In the genomic region with DNA sequence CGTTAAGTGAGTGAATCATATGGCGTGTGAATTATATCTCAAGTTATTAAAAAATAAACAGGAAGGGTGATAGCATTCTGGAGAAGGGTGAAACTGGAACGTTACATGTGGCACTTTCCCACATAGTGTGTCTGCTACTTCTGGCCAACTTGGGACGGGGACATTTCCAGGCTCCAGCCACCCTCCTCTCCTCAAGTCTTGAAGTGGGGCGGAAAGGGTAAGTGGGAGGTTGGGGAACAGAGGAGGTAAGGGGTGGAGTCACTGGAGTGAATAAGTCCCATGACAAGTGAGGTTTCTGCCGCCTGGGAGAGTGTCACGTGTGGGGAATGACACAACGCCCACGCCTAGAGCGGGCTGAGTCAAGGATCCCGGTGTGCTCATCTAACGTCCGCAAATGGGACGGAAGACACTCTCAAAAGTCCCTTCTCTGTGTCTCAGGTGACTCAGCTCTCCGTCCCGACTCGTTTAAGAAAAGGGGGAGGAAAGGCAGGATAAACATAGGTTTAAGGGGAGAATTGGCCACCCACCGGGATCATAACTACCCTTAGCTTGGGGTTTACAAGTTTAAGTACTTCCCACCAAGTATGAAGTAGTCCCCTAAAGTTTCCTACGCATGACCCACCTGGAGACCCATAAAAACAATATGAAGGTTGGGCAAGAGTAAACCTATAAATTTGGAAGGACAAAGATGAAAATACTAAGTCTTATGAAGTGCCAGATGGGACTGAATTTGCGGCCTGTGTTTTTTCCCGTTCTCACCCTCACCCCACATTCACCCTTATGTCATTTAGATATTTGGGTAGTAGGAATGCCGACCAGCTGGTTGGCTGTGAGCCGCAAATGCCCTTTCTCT, we compare ENCODE assay signal across 1 cellular context.
TF ChIP-seq lines count a peak whose summit lies in the region.

No MANE protein-coding gene starts in this region.

TF ChIP-seq in HEK293, 187 proteins besides CTCF, POLR2A, EP300 and RAD21 (continued from another document and continues in another):
- TF ChIP-seq ZNF266 (tag by site-specific recombination; IDR thresholded peaks at IDR 0.05; ENCODE audit: low read depth) (no peak), ZNF701 (tag by site-specific recombination; IDR thresholded peaks at IDR 0.05) (no peak), BCL11B (tag by site-specific recombination; IDR thresholded peaks at IDR 0.05; ENCODE audit: low read depth) (no peak), ZNF157 (tag by site-specific recombination; IDR thresholded peaks at IDR 0.05) (no peak), TSHZ1 (tag by site-specific recombination; IDR thresholded peaks at IDR 0.05; ENCODE audit: borderline replicate concordance) (peak; percentile 58; the same call in 1 of the 2 replicates), KLF9 (tag by site-specific recombination; IDR thresholded peaks at IDR 0.05; ENCODE audit: low read depth) (peak; percentile 93), ZNF664 (tag by site-specific recombination; IDR thresholded peaks at IDR 0.05) (peak; percentile 90), ZNF394 (tag by site-specific recombination; IDR thresholded peaks at IDR 0.05; ENCODE audit: borderline replicate concordance) (no peak; the same call in 1 of the 2 replicates), HOXA7 (CRISPR knock-in tag; IDR thresholded peaks at IDR 0.05; ENCODE audit: borderline replicate concordance) (no peak), ZNF555 (tag by site-specific recombination; conservative IDR thresholded peaks at IDR 0.05) (no peak), INSM2 (tag by site-specific recombination; IDR thresholded peaks at IDR 0.05) (peak; percentile 71), ZNF2 (tag by site-specific recombination; IDR thresholded peaks at IDR 0.05) (0 out of 2 replicates have a peak, but pooled peaks have one; percentile 65), ZNF521 (tag by site-specific recombination; IDR thresholded peaks at IDR 0.05) (no peak), ZNF16 (tag by site-specific recombination; IDR thresholded peaks at IDR 0.05; ENCODE audit: low read depth) (no peak; the same call in 1 of the 2 replicates), ZNF629 (tag by site-specific recombination; IDR thresholded peaks at IDR 0.05) (peak; percentile 94), ZNF18 (tag by site-specific recombination; IDR thresholded peaks at IDR 0.05) (peak; percentile 88), ZFP37 (tag by site-specific recombination; IDR thresholded peaks at IDR 0.05) (no peak), SP7 (tag by site-specific recombination; IDR thresholded peaks at IDR 0.05) (peak; percentile 99), FEZF1 (tag by site-specific recombination; IDR thresholded peaks at IDR 0.05) (no peak; the same call in 1 of the 2 replicates), ZNF658 (tag by site-specific recombination; IDR thresholded peaks at IDR 0.05) (no peak), IKZF3 (tag by site-specific recombination; IDR thresholded peaks at IDR 0.05) (peak; percentile 93)
- TF ChIP-seq, protein P1, sequence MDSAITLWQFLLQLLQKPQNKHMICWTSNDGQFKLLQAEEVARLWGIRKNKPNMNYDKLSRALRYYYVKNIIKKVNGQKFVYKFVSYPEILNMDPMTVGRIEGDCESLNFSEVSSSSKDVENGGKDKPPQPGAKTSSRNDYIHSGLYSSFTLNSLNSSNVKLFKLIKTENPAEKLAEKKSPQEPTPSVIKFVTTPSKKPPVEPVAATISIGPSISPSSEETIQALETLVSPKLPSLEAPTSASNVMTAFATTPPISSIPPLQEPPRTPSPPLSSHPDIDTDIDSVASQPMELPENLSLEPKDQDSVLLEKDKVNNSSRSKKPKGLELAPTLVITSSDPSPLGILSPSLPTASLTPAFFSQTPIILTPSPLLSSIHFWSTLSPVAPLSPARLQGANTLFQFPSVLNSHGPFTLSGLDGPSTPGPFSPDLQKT (IDR thresholded peaks at IDR 0.05; ENCODE audit: borderline replicate concordance, low read depth, low read length), result no peak
- TF ChIP-seq, protein P2, sequence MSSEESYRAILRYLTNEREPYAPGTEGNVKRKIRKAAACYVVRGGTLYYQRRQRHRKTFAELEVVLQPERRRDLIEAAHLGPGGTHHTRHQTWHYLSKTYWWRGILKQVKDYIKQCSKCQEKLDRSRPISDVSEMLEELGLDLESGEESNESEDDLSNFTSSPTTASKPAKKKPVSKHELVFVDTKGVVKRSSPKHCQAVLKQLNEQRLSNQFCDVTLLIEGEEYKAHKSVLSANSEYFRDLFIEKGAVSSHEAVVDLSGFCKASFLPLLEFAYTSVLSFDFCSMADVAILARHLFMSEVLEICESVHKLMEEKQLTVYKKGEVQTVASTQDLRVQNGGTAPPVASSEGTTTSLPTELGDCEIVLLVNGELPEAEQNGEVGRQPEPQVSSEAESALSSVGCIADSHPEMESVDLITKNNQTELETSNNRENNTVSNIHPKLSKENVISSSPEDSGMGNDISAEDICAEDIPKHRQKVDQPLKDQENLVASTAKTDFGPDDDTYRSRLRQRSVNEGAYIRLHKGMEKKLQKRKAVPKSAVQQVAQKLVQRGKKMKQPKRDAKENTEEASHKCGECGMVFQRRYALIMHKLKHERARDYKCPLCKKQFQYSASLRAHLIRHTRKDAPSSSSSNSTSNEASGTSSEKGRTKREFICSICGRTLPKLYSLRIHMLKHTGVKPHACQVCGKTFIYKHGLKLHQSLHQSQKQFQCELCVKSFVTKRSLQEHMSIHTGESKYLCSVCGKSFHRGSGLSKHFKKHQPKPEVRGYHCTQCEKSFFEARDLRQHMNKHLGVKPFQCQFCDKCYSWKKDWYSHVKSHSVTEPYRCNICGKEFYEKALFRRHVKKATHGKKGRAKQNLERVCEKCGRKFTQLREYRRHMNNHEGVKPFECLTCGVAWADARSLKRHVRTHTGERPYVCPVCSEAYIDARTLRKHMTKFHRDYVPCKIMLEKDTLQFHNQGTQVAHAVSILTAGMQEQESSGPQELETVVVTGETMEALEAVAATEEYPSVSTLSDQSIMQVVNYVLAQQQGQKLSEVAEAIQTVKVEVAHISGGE (tag by site-specific recombination; conservative IDR thresholded peaks at IDR 0.05; ENCODE audit: low read depth), result peak; percentile 54
- TF ChIP-seq, protein P3, sequence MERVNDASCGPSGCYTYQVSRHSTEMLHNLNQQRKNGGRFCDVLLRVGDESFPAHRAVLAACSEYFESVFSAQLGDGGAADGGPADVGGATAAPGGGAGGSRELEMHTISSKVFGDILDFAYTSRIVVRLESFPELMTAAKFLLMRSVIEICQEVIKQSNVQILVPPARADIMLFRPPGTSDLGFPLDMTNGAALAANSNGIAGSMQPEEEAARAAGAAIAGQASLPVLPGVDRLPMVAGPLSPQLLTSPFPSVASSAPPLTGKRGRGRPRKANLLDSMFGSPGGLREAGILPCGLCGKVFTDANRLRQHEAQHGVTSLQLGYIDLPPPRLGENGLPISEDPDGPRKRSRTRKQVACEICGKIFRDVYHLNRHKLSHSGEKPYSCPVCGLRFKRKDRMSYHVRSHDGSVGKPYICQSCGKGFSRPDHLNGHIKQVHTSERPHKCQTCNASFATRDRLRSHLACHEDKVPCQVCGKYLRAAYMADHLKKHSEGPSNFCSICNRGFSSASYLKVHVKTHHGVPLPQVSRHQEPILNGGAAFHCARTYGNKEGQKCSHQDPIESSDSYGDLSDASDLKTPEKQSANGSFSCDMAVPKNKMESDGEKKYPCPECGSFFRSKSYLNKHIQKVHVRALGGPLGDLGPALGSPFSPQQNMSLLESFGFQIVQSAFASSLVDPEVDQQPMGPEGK (tag by site-specific recombination; IDR thresholded peaks at IDR 0.05), result peak; percentile 94
- TF ChIP-seq, protein P4, sequence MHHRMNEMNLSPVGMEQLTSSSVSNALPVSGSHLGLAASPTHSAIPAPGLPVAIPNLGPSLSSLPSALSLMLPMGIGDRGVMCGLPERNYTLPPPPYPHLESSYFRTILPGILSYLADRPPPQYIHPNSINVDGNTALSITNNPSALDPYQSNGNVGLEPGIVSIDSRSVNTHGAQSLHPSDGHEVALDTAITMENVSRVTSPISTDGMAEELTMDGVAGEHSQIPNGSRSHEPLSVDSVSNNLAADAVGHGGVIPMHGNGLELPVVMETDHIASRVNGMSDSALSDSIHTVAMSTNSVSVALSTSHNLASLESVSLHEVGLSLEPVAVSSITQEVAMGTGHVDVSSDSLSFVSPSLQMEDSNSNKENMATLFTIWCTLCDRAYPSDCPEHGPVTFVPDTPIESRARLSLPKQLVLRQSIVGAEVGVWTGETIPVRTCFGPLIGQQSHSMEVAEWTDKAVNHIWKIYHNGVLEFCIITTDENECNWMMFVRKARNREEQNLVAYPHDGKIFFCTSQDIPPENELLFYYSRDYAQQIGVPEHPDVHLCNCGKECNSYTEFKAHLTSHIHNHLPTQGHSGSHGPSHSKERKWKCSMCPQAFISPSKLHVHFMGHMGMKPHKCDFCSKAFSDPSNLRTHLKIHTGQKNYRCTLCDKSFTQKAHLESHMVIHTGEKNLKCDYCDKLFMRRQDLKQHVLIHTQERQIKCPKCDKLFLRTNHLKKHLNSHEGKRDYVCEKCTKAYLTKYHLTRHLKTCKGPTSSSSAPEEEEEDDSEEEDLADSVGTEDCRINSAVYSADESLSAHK (tag by site-specific recombination; IDR thresholded peaks at IDR 0.05), result peak; percentile 58
- TF ChIP-seq, protein P5, sequence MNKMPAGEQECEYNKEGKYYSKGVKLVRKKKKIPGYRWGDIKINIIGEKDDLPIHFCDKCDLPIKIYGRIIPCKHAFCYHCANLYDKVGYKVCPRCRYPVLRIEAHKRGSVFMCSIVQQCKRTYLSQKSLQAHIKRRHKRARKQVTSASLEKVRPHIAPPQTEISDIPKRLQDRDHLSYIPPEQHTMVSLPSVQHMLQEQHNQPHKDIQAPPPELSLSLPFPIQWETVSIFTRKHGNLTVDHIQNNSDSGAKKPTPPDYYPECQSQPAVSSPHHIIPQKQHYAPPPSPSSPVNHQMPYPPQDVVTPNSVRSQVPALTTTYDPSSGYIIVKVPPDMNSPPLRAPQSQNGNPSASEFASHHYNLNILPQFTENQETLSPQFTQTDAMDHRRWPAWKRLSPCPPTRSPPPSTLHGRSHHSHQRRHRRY (tag by site-specific recombination; IDR thresholded peaks at IDR 0.05), result no peak
- TF ChIP-seq, protein P6, sequence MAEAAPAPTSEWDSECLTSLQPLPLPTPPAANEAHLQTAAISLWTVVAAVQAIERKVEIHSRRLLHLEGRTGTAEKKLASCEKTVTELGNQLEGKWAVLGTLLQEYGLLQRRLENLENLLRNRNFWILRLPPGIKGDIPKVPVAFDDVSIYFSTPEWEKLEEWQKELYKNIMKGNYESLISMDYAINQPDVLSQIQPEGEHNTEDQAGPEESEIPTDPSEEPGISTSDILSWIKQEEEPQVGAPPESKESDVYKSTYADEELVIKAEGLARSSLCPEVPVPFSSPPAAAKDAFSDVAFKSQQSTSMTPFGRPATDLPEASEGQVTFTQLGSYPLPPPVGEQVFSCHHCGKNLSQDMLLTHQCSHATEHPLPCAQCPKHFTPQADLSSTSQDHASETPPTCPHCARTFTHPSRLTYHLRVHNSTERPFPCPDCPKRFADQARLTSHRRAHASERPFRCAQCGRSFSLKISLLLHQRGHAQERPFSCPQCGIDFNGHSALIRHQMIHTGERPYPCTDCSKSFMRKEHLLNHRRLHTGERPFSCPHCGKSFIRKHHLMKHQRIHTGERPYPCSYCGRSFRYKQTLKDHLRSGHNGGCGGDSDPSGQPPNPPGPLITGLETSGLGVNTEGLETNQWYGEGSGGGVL (tag by site-specific recombination; IDR thresholded peaks at IDR 0.05), result peak; percentile 100
- TF ChIP-seq, protein P7, sequence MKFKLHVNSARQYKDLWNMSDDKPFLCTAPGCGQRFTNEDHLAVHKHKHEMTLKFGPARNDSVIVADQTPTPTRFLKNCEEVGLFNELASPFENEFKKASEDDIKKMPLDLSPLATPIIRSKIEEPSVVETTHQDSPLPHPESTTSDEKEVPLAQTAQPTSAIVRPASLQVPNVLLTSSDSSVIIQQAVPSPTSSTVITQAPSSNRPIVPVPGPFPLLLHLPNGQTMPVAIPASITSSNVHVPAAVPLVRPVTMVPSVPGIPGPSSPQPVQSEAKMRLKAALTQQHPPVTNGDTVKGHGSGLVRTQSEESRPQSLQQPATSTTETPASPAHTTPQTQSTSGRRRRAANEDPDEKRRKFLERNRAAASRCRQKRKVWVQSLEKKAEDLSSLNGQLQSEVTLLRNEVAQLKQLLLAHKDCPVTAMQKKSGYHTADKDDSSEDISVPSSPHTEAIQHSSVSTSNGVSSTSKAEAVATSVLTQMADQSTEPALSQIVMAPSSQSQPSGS (tag by site-specific recombination; IDR thresholded peaks at IDR 0.05; ENCODE audit: low read depth), result peak; percentile 73; the same call in 1 of the 2 replicates
